20 cellular contexts compared by ENCODE assay signal in the genomic region with DNA sequence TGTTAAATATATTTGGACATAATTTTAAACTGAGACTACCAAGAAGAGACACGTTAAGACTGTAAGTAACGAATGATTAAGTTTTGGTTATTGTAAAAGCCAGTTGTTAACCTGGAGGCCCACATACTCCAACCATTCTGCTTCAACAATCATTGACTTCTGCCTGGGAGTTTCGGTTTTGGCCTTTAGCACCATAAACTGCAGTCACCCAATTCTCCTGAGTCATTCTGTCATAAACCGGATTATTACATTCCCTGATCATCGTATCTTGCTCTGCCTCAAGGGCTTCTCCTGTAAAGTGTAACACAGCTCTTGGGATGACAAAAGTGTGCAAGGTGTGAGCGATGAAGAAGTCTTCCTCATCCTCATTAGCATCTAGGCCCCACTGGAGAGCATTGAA. TPM values are rescaled to one million over a fixed set of nuclear protein-coding genes. Genes with fewer than 3 reads are reported as not detected.
A peak's percentile ranks its signal among the peaks of the same experiment; 100 is the strongest.
DNase-seq lines count a peak whose midpoint lies in the region; ATAC-seq, FAIRE-seq and TF ChIP-seq lines count a peak whose summit lies in the region.
"Had no signal": no experiment of that assay in that cellular context is flagged by ENCODE, and none has a peak within 500 bp of the region (broad histone marks: within the 10 kb centered on the region; RNA-seq: fewer than 3 reads in every experiment).

No MANE protein-coding gene starts in this region.

- TF ChIP-seq CTCF in mucosa of descending colon (IDR thresholded peaks at IDR 0.05) = no peak

- H3K4me3 Mint-ChIP-seq in activated naive CD4-positive, alpha-beta T cell treated with anti-CD3 and anti-CD28 coated beads, Interleukin-2, amount 10 ng/mL, durations not matched to agents 7 days and 5 days = no peak overlapping the region
- H3K4me3 Mint-ChIP-seq: CD4-positive, alpha-beta T cell; H9 had no signal

- ATAC-seq in mucosa of descending colon = peak; percentile 98
- ATAC-seq in HG03139 (IDR thresholded peaks at IDR 0.05; ENCODE audit: unreplicated experiment) = no peak
- ATAC-seq: GM12878 had no signal

- H3K4me1 ChIP-seq in mucosa of descending colon (ENCODE audit: low read depth) = no peaks in the 10 kb centered on the region
- H3K4me1 ChIP-seq: Caco-2 had no signal

- H3K9me3 Mint-ChIP-seq in activated naive CD4-positive, alpha-beta T cell treated with anti-CD3 and anti-CD28 coated beads, Interleukin-2, amount 10 ng/mL, durations not matched to agents 7 days and 5 days = no peaks in the 10 kb centered on the region
- H3K9me3 Mint-ChIP-seq: CD4-positive, alpha-beta T cell had no signal

- no peak overlapping the region for H3K27ac Mint-ChIP-seq in activated naive CD4-positive, alpha-beta T cell treated with anti-CD3 and anti-CD28 coated beads, Interleukin-2, amount 10 ng/mL, durations not matched to agents 7 days and 5 days
- H3K27ac Mint-ChIP-seq: CD4-positive, alpha-beta T cell; H9 had no signal

- DNase-seq in Daoy (ENCODE audit: low read depth) = peak; percentile 28
- peak; percentile 18 for DNase-seq in LoVo (ENCODE audit: low spot score)
- DNase-seq in mucosa of descending colon = peak in 1 of 3 donors; percentile 38
- DNase-seq in activated naive CD4-positive, alpha-beta T cell treated with anti-CD3 and anti-CD28 coated beads, Interleukin-2, amount 10 ng/mL, durations not matched to agents 7 days and 5 days = no peak
- no peak for DNase-seq in ureter (ENCODE audit: low spot score)
- DNase-seq in epidermal melanocyte (ENCODE audit: insufficient read length, low spot score) = no peak
- DNase-seq: AML-193; CD4-positive, alpha-beta T cell; DMS79 treated with DMSO at 0.1 percent for 48 hours; EL; H9 had no signal

- no peak overlapping the region for H3K4me3 ChIP-seq in mucosa of descending colon
- H3K4me3 ChIP-seq: GM12878 had no signal

- no peaks in the 10 kb centered on the region for H3K9me3 ChIP-seq in mucosa of descending colon
- H3K9me3 ChIP-seq: Caco-2 had no signal

- H3K36me3 ChIP-seq in mucosa of descending colon (ENCODE audit: low read depth) = no peaks in the 10 kb centered on the region

- FAIRE-seq in colon (lab: Jason Lieb, UNC) = peak; percentile 91
- FAIRE-seq: A204.1, D721Med, GM12878, GM19239, H1 had no signal

- no peaks in the 10 kb centered on the region for H3K27me3 Mint-ChIP-seq in activated naive CD4-positive, alpha-beta T cell treated with anti-CD3 and anti-CD28 coated beads, Interleukin-2, amount 10 ng/mL, durations not matched to agents 7 days and 5 days

- H3K4me1 Mint-ChIP-seq in activated naive CD4-positive, alpha-beta T cell treated with anti-CD3 and anti-CD28 coated beads, Interleukin-2, amount 10 ng/mL, durations not matched to agents 7 days and 5 days = no peaks in the 10 kb centered on the region
- H3K4me1 Mint-ChIP-seq: H9 had no signal

- intact Hi-C loops in mucosa of descending colon (cut with DNase I, micrococcal nuclease) = no loop called here

- CTCF ChIA-PET in activated naive CD4-positive, alpha-beta T cell treated with anti-CD3 and anti-CD28 coated beads, Interleukin-2, amount 10 ng/mL, durations not matched to agents 7 days and 5 days (lab: Charles Lee) = no interaction called here

- H3K36me3 Mint-ChIP-seq in activated naive CD4-positive, alpha-beta T cell treated with anti-CD3 and anti-CD28 coated beads, Interleukin-2, amount 10 ng/mL, durations not matched to agents 7 days and 5 days = no peaks in the 10 kb centered on the region

RNA-seq across cellular contexts. Expression of gene PABPC1L2A, which starts 46.9 kb away (rescaled TPM):
- total RNA-seq in Daoy (2014; rRNA removed; shearing (Covaris generic)) = not detected in 2 replicates
- total RNA-seq in mucosa of descending colon = not detected
- not detected for total RNA-seq in ureter
- total RNA-seq: Caco-2; CD4-positive, alpha-beta T cell; G401; GM12878 had no signal

Comparison
In these comparisons a context has a peak if more than half of its experiments do, and no peak if none do; other contexts are left out.
1. DNase-seq: peak in Daoy (single experiment) and LoVo (single experiment); none in activated naive CD4-positive, alpha-beta T cell treated with anti-CD3 and anti-CD28 coated beads, Interleukin-2, amount 10 ng/mL, durations not matched to agents 7 days and 5 days (single experiment), ureter (single experiment) and epidermal melanocyte (single experiment).